32 cellular contexts compared by ENCODE assay signal in the genomic region with DNA sequence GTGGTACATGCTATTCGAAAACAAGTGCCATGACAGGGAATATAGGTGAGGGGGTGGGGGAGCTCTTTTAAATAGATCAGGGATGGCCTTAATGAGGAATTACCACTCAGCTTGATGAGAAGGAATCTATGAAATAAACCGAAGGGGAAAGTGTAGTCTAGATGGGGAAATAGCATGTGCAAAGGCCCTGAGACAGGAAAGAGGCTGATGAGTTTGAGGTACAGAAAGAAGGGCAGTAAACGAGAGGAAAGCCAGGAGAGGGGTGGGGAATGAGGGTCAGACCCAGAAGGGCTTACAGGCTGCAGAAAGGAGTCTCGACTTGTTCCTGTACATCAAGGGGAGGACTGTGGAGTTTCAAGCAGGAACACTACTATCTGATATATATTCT. TPM values are rescaled to one million over a fixed set of nuclear protein-coding genes. Genes with fewer than 3 reads are reported as not detected.
"Had no signal": no experiment of that assay in that cellular context is flagged by ENCODE, and none has a peak within 500 bp of the region (broad histone marks: within the 10 kb centered on the region; RNA-seq: fewer than 3 reads in every experiment).

No MANE protein-coding gene starts in this region.

- H3K27me3 Mint-ChIP-seq: activated CD8-positive, alpha-beta T cell treated with anti-CD3 and anti-CD28 coated beads for 36 hours had no signal

- H3K4me3 Mint-ChIP-seq: activated B cell treated with CpG ODN at 0.5 μM for 24 hours; activated CD8-positive, alpha-beta T cell treated with anti-CD3 and anti-CD28 coated beads for 36 hours; activated naive CD4-positive, alpha-beta T cell treated with anti-CD3 and anti-CD28 coated beads for 36 hours; activated naive CD8-positive, alpha-beta T cell treated with anti-CD3 and anti-CD28 coated beads, Interleukin-2, amount 10 ng/mL, durations not matched to agents 7 days and 5 days; activated T-cell treated with anti-CD3 and anti-CD28 coated beads, Interleukin-2, amount 50 U/mL, for 4 hours; effector memory CD8-positive, alpha-beta T cell; T-helper 17 cell; T-helper 2 cell treated with Interferon-gamma antibody and Interleukin-4, amounts not matched to agents 5 μg/mL and 100 μg/mL, for 36 hours had no signal

- H3K36me3 ChIP-seq: esophagus squamous epithelium, gastroesophageal sphincter, WERI-Rb-1 had no signal

- H3K27ac Mint-ChIP-seq: activated B cell treated with CpG ODN at 0.5 μM for 24 hours; activated CD8-positive, alpha-beta T cell treated with anti-CD3 and anti-CD28 coated beads for 36 hours; activated naive CD4-positive, alpha-beta T cell treated with anti-CD3 and anti-CD28 coated beads for 36 hours; activated naive CD4-positive, alpha-beta T cell treated with anti-CD3 and anti-CD28 coated beads, Interleukin-2, amount 50 U/mL, for 72 hours; activated naive CD8-positive, alpha-beta T cell treated with anti-CD3 and anti-CD28 coated beads, Interleukin-2, amount 10 ng/mL, durations not matched to agents 7 days and 5 days; activated T-helper 2 cell treated with anti-CD3 and anti-CD28 coated beads, Interferon-gamma antibody, Interleukin-2, Interleukin-4, amounts not matched to agents 10 μg/mL and 5 μg/mL and 100 μg/mL, durations not matched to agents 14 hours and 24 hours and 36 hours; effector memory CD8-positive, alpha-beta T cell; T-helper 17 cell; T-helper 2 cell treated with Interferon-gamma antibody and Interleukin-4, amounts not matched to agents 5 μg/mL and 100 μg/mL, for 36 hours had no signal

- H3K4me3 ChIP-seq: esophagus squamous epithelium, gastroesophageal sphincter had no signal

- H3K4me1 Mint-ChIP-seq: activated B cell treated with CpG ODN at 0.5 μM for 24 hours; activated naive CD8-positive, alpha-beta T cell treated with anti-CD3 and anti-CD28 coated beads, Interleukin-2, amount 10 ng/mL, durations not matched to agents 7 days and 5 days; T-helper 17 cell had no signal

- DNase-seq: activated B cell treated with CpG ODN at 0.5 μM for 24 hours; activated CD4-positive, alpha-beta T cell treated with anti-CD3 and anti-CD28 coated beads for 48 hours; activated CD4-positive, alpha-beta T cell treated with anti-CD3 and anti-CD28 coated beads, Interleukin-2, amount 50 U/mL, for 1 hour; activated CD4-positive, alpha-beta T cell treated with anti-CD3 and anti-CD28 coated beads, Interleukin-2, amount 50 U/mL, for 48 hours; activated CD8-positive, alpha-beta memory T cell treated with anti-CD3 and anti-CD28 coated beads for 24 hours; activated CD8-positive, alpha-beta T cell treated with anti-CD3 and anti-CD28 coated beads for 36 hours; activated effector memory CD4-positive, alpha-beta T cell treated with anti-CD3 and anti-CD28 coated beads, Interleukin-2, amount 50 U/mL, for 16 hours; activated naive CD4-positive, alpha-beta T cell treated with anti-CD3 and anti-CD28 coated beads for 36 hours; activated naive CD8-positive, alpha-beta T cell treated with anti-CD3 and anti-CD28 coated beads, Interleukin-2, amount 10 ng/mL, durations not matched to agents 7 days and 5 days; activated T-cell treated with anti-CD3 and anti-CD28 coated beads, Interleukin-2, amount 50 U/mL, for 4 hours; anterior cingulate cortex; cortex of kidney; dermis blood vessel endothelial cell; effector CD4-positive, alpha-beta T cell; effector memory CD8-positive, alpha-beta T cell; esophagus squamous epithelium; foreskin melanocyte; T-helper 1 cell; T-helper 17 cell; T1000; WERI-Rb-1 had no signal

- H3K36me3 Mint-ChIP-seq: activated naive CD4-positive, alpha-beta T cell treated with anti-CD3 and anti-CD28 coated beads, Interleukin-2, amount 50 U/mL, for 72 hours; activated naive CD8-positive, alpha-beta T cell treated with anti-CD3 and anti-CD28 coated beads, Interleukin-2, amount 10 ng/mL, durations not matched to agents 7 days and 5 days had no signal

- H3K9me3 Mint-ChIP-seq: activated B cell treated with CpG ODN at 0.5 μM for 24 hours; activated CD8-positive, alpha-beta T cell treated with anti-CD3 and anti-CD28 coated beads for 36 hours; activated naive CD4-positive, alpha-beta T cell treated with anti-CD3 and anti-CD28 coated beads for 36 hours; activated naive CD4-positive, alpha-beta T cell treated with anti-CD3 and anti-CD28 coated beads, Interleukin-2, amount 50 U/mL, for 72 hours; activated naive CD8-positive, alpha-beta T cell treated with anti-CD3 and anti-CD28 coated beads, Interleukin-2, amount 10 ng/mL, durations not matched to agents 7 days and 5 days; activated T-cell treated with anti-CD3 and anti-CD28 coated beads, Interleukin-2, amount 50 U/mL, for 4 hours; activated T-helper 2 cell treated with anti-CD3 and anti-CD28 coated beads, Interferon-gamma antibody, Interleukin-2, Interleukin-4, amounts not matched to agents 10 μg/mL and 5 μg/mL and 100 μg/mL, durations not matched to agents 14 hours and 24 hours and 36 hours; effector memory CD8-positive, alpha-beta T cell; T-helper 2 cell treated with Interferon-gamma antibody and Interleukin-4, amounts not matched to agents 5 μg/mL and 100 μg/mL, for 36 hours had no signal

- H3K27ac ChIP-seq: epithelial cell of prostate, esophagus squamous epithelium, gastroesophageal sphincter, WERI-Rb-1 had no signal

- ATAC-seq: activated CD4-positive, CD25-positive, alpha-beta regulatory T cell treated with anti-CD3 and anti-CD28 coated beads, Interleukin-2, amount 50 U/mL, for 24 hours; activated CD8-positive, alpha-beta T cell treated with anti-CD3 and anti-CD28 coated beads for 36 hours; activated naive CD4-positive, alpha-beta T cell treated with anti-CD3 and anti-CD28 coated beads, Interleukin-2, amount 50 U/mL, for 72 hours; activated T-cell treated with anti-CD3 and anti-CD28 coated beads, Interleukin-2, amount 50 U/mL, for 4 hours; effector memory CD8-positive, alpha-beta T cell; gastroesophageal sphincter; T-helper 17 cell had no signal

- H3K4me1 ChIP-seq: gastroesophageal sphincter had no signal

- H3K9me3 ChIP-seq: esophagus squamous epithelium, gastroesophageal sphincter had no signal

- FAIRE-seq: astrocyte, colon had no signal

RNA-seq across cellular contexts. Expression of a gene that starts 12.2 kb away (rescaled TPM):
- total RNA-seq: activated B cell treated with CpG ODN at 0.5 μM for 24 hours; activated CD8-positive, alpha-beta T cell treated with anti-CD3 and anti-CD28 coated beads for 36 hours; activated naive CD4-positive, alpha-beta T cell treated with anti-CD3 and anti-CD28 coated beads for 36 hours; activated naive CD4-positive, alpha-beta T cell treated with anti-CD3 and anti-CD28 coated beads, Interleukin-2, amount 50 U/mL, for 72 hours; activated naive CD8-positive, alpha-beta T cell treated with anti-CD3 and anti-CD28 coated beads, Interleukin-2, amount 10 ng/mL, durations not matched to agents 7 days and 5 days; activated T-helper 2 cell treated with anti-CD3 and anti-CD28 coated beads, Interferon-gamma antibody, Interleukin-2, Interleukin-4, amounts not matched to agents 10 μg/mL and 5 μg/mL and 100 μg/mL, durations not matched to agents 14 hours and 24 hours and 36 hours; dermis blood vessel endothelial cell; fibroblast of lung; fibroblast of villous mesenchyme; glomerular endothelial cell; T-helper 17 cell had no signal
- polyA plus RNA-seq: fibroblast of lung had no signal
